ENCODE assay signal across 9 cellular contexts in the genomic region with DNA sequence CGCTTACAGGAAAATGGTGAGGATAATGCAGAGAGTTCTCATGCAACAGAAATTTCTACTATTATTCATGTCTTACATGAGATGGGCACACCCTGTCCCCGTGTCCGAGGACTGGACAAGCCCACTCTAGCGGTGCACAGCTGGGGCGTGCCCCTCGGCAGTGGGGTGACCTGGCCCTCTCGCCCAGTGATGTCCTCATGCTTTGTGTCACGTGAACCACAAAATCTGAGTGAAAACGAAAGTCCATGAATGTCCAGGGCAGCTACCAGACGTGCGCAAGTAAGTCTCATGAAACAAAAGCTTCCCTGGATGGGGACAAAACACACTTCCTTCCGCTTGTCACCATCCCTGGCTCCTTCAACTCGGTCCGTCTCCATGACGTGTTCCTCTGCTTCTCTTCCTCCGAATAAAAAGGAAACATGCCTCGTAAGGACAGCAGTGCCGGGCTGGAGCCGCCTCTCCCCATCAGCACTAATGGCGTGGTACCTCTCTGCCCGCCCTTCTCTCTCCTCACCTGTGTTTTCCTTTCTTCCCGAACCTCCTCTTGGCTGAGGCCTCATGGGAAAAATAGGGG. TPM values are rescaled to one million over a fixed set of nuclear protein-coding genes. Genes with fewer than 3 reads are reported as not detected.
DNase-seq lines count a peak whose midpoint lies in the region; ATAC-seq, FAIRE-seq and TF ChIP-seq lines count a peak whose summit lies in the region.
"Had no signal": no experiment of that assay in that cellular context is flagged by ENCODE, and none has a peak within 500 bp of the region (broad histone marks: within the 10 kb centered on the region; RNA-seq: fewer than 3 reads in every experiment).

No MANE protein-coding gene starts in this region.

- peaks cover 34 to 36% of the 10 kb centered on the region in 2 donors for H3K27me3 Mint-ChIP-seq in natural killer cell (ENCODE audit: low read depth in 2 of 2)

- POLR2A ChIA-PET in endothelial cell of umbilical vein (lab: Charles Lee), result interaction anchor here (0.6 to 1.3 kb wide), 3 partner anchors 47 to 157 kb away, joined by 3 to 8 read pairs (median 4); no protein-coding TSS in a partner anchor
- POLR2A ChIA-PET in GM10248 (lab: Yijun Ruan, JAX), result no interaction called here
- POLR2A ChIA-PET in HEK293T (lab: Yijun Ruan, JAX), result interaction anchor here (0.9 to 1.8 kb wide), 2 partner anchors 44 to 154 kb away, joined by 3 to 6 read pairs; no protein-coding TSS in a partner anchor

- no peaks in the 10 kb centered on the region for H3K9me1 ChIP-seq in endothelial cell of umbilical vein (replicated peaks; ENCODE audit: control insufficient read depth, extremely low read depth, insufficient read depth, low read length)

- no peak for ATAC-seq in natural killer cell

- CTCF ChIA-PET in endothelial cell of umbilical vein (lab: Charles Lee), result interaction anchor here (1.3 to 1.4 kb wide), 2 partner anchors 11 to 15 kb away, joined by 3 to 6 read pairs; no protein-coding TSS in a partner anchor
- CTCF ChIA-PET in GM10248 (lab: Yijun Ruan, JAX), result interaction anchor here (2.2 kb wide), 1 partner anchor 15 kb away, joined by 9 read pairs; no protein-coding TSS in a partner anchor
- CTCF ChIA-PET in HEK293T (lab: Yijun Ruan, JAX), result no interaction called here

- no peaks in the 10 kb centered on the region for H3K9me3 Mint-ChIP-seq in natural killer cell

- H3K4me3 Mint-ChIP-seq in natural killer cell, result peak overlapping the region; percentile 64
- H3K4me3 Mint-ChIP-seq: brain had no signal

- peak overlapping the region; percentile 86 for H3K27ac ChIP-seq in endothelial cell of umbilical vein (ENCODE audit: insufficient read depth, low read depth, low read length)

- H3K9me3 ChIP-seq in BE2C (no peaks in the 10 kb centered on the region; the same call in 1 of the 2 replicates), endothelial cell of umbilical vein (replicated peaks; ENCODE audit: control insufficient read depth, insufficient read depth, low read length) (no peaks in the 10 kb centered on the region)

- H3K27me3 ChIP-seq in BE2C, result peaks cover 4% of the 10 kb centered on the region
- H3K27me3 ChIP-seq in endothelial cell of umbilical vein (ENCODE audit: control insufficient read depth in 2 of 2, insufficient read depth in 2 of 2, low read length in 2 of 2), result peaks cover 0 to 2% of the 10 kb centered on the region in 2 experiments

- peak overlapping the region; percentile 62 for H3K9ac ChIP-seq in endothelial cell of umbilical vein (replicated peaks; ENCODE audit: extremely low read depth, insufficient read depth, low read length)

- H3K4me2 ChIP-seq in endothelial cell of umbilical vein (ENCODE audit: insufficient read depth, low read length), result peak overlapping the region; percentile 39

- TF ChIP-seq CTCF in BE2C (IDR thresholded peaks at IDR 0.05; ENCODE audit: low read depth, low read length) (no peak), endothelial cell of umbilical vein (IDR thresholded peaks at IDR 0.05; ENCODE audit: extremely low read depth in 1 of 2, insufficient read depth in 1 of 2, low read depth in 1 of 2, low read length in 2 of 2) (no peak), natural killer cell (IDR thresholded peaks at IDR 0.05) (no peak), GM10248 (IDR thresholded peaks at IDR 0.05; ENCODE audit: control extremely low read depth, extremely low read depth, low read depth, missing control alignments) (no peak)

- H3K4me1 Mint-ChIP-seq in natural killer cell, result peaks cover 5 to 24% of the 10 kb centered on the region in 2 donors

- no peak for DNase-seq in BE2C
- DNase-seq in NCI-H774 (lab: John Stamatoyannopoulos, UW), result peak; percentile 86
- DNase-seq in endothelial cell of umbilical vein (ENCODE audit: low read depth, low spot score), result no peak
- DNase-seq in natural killer cell, result no peak
- no peak for DNase-seq in GM10248 (ENCODE audit: extremely low spot score)
- DNase-seq in HEK293T (ENCODE audit: extremely low spot score), result no peak
- DNase-seq in islet precursor cell, result no peak
- DNase-seq in epidermal melanocyte (ENCODE audit: insufficient read length, low spot score), result no peak

- H3K4me1 ChIP-seq in BE2C, result no peaks in the 10 kb centered on the region
- peaks cover 14% of the 10 kb centered on the region for H3K4me1 ChIP-seq in endothelial cell of umbilical vein (ENCODE audit: control insufficient read depth, extremely low read depth, insufficient read depth, low read length)

- H3K36me3 Mint-ChIP-seq in natural killer cell, result no peaks in the 10 kb centered on the region
- H3K36me3 Mint-ChIP-seq: brain had no signal

- intact Hi-C loops in endothelial cell of umbilical vein (cut with micrococcal nuclease) (no loop called here), natural killer cell (cut with micrococcal nuclease) (no loop called here)

- TF ChIP-seq POLR2A in endothelial cell of umbilical vein (IDR thresholded peaks at IDR 0.05; ENCODE audit: low read depth, low read length), result no peak

- H3K79me2 ChIP-seq in endothelial cell of umbilical vein (ENCODE audit: control insufficient read depth, insufficient read depth, low read length), result no peaks in the 10 kb centered on the region

- FAIRE-seq in endothelial cell of umbilical vein (lab: Jason Lieb, UNC), result no peak

- H3K36me3 ChIP-seq in BE2C, result no peaks in the 10 kb centered on the region
- no peaks in the 10 kb centered on the region for H3K36me3 ChIP-seq in endothelial cell of umbilical vein (ENCODE audit: control insufficient read depth in 2 of 2, extremely low read depth in 1 of 2, insufficient read depth in 2 of 2, low read length in 2 of 2)

- no TSS peak for BruUV-seq in endothelial cell of umbilical vein (replicated peaks; lab: Mats Ljungman, UMichigan)

- dilution Hi-C loops in endothelial cell of umbilical vein (cut with MboI; ENCODE audit: extremely low pct_ligation_motif_present, low sequenced_read_pairs), result no loop called here

- peak overlapping the region in 1 of 2 donors; percentile 49 for H3K27ac Mint-ChIP-seq in natural killer cell

- no peaks in the 10 kb centered on the region for H4K20me1 ChIP-seq in endothelial cell of umbilical vein (replicated peaks; ENCODE audit: control insufficient read depth, extremely low read depth, insufficient read depth, low read length)

- H3K4me3 ChIP-seq in BE2C (ENCODE audit: low read depth, low read length) (peak overlapping the region; percentile 40; the same call in 1 of the 2 replicates), endothelial cell of umbilical vein (replicated peaks in 1 of 3; ENCODE audit: insufficient read depth in 1 of 3, low read depth in 1 of 3, low read length in 3 of 3) (peak overlapping the region in 1 of 3 experiments; percentile 7)

- peak overlapping the region; percentile 93 for H2AFZ ChIP-seq in endothelial cell of umbilical vein (ENCODE audit: low read depth, low read length)

TF ChIP-seq in endothelial cell of umbilical vein, 7 proteins besides CTCF, POLR2A, EP300 and RAD21:
- TF ChIP-seq FOS (IDR thresholded peaks at IDR 0.05; ENCODE audit: borderline replicate concordance, insufficient read depth, low read length), result no peak
- TF ChIP-seq EZH2 (IDR thresholded peaks at IDR 0.05; ENCODE audit: borderline replicate concordance, low read depth, low read length, severe bottlenecking), result no peak
- no peak for TF ChIP-seq JUN (IDR thresholded peaks at IDR 0.05; ENCODE audit: borderline replicate concordance, insufficient read depth, insufficient read length, low read depth)
- no peak for TF ChIP-seq MAX (IDR thresholded peaks at IDR 0.05; ENCODE audit: insufficient read depth, insufficient read length)
- TF ChIP-seq MYC (IDR thresholded peaks at IDR 0.05; ENCODE audit: low read depth, low read length), result no peak
- no peak for TF ChIP-seq POLR2AphosphoS5 (IDR thresholded peaks at IDR 0.05; ENCODE audit: insufficient read depth, low read depth, low read length)
- TF ChIP-seq GATA2 (IDR thresholded peaks at IDR 0.05; ENCODE audit: insufficient read depth, insufficient read length, low read depth, low read length), result no peak

TF ChIP-seq in HEK293T, 16 proteins besides CTCF, POLR2A, EP300 and RAD21:
- TF ChIP-seq ARNT (IDR thresholded peaks at IDR 0.05), result no peak
- TF ChIP-seq BHLHE40 (IDR thresholded peaks at IDR 0.05; ENCODE audit: borderline replicate concordance), result no peak

RNA-seq across cellular contexts. Expression of gene ANKRD10, which starts 45.6 kb away (rescaled TPM):
- 118 TPM for polyA plus RNA-seq in BE2C (2012; ENCODE audit: insufficient read depth, insufficient read length, low read depth)
- 83.1 and 94.1 TPM in 2 replicates for total RNA-seq in endothelial cell of umbilical vein
- 43.8 and 44.5 TPM in 2 replicates for polyA plus RNA-seq in endothelial cell of umbilical vein
- polyA plus RNA-seq in endothelial cell of umbilical vein (2011; cell fraction: cytosol; rRNA removed), result 21.4 and 27.7 TPM in 2 replicates
- 279 and 295 TPM in 2 replicates for polyA plus RNA-seq in endothelial cell of umbilical vein (2011; cell fraction: nucleus; rRNA removed)
- polyA plus RNA-seq in endothelial cell of umbilical vein (2012), result 43.9 and 50.4 TPM in 2 replicates
- 89.2 and 94.7 TPM in 2 replicates for polyA minus RNA-seq in endothelial cell of umbilical vein
- polyA minus RNA-seq in endothelial cell of umbilical vein (2011; cell fraction: cytosol; rRNA and poly(A)+ RNA removed), result 48.4 TPM
- polyA minus RNA-seq in endothelial cell of umbilical vein (2011; cell fraction: nucleus; rRNA and poly(A)+ RNA removed), result 230 and 241 TPM in 2 replicates
- 100 to 1,000 TPM; 173 to 221 (median 185) TPM for total RNA-seq in natural killer cell
